In genomic region chr1:64248065-64248464, GRCh38 we compare ENCODE assay signal across 16 cellular contexts. TPM values are rescaled to one million over a fixed set of nuclear protein-coding genes. Genes with fewer than 3 reads are reported as not detected.
DNase-seq lines count a peak whose midpoint lies in the region; TF ChIP-seq lines count a peak whose summit lies in the region.
"Had no signal": no experiment of that assay in that cellular context is flagged by ENCODE, and none has a peak within 500 bp of the region (broad histone marks: within the 10 kb centered on the region; RNA-seq: fewer than 3 reads in every experiment).

No MANE protein-coding gene starts in this region.

- no peaks in the 10 kb centered on the region for H3K27me3 ChIP-seq in A673 (replicated peaks; ENCODE audit: insufficient read depth, low read depth, low read length, poor library complexity)
- H3K27me3 ChIP-seq: BLaER1 had no signal

- H3K4me1 Mint-ChIP-seq in glutamatergic neuron (ENCODE audit: low read depth, unreplicated experiment) (peaks cover 20% of the 10 kb centered on the region), immature natural killer cell (peaks cover 5 to 12% of the 10 kb centered on the region in 2 donors)
- H3K4me1 Mint-ChIP-seq in activated CD4-positive, alpha-beta memory T cell treated with anti-CD3 and anti-CD28 coated beads for 36 hours (ENCODE audit: low read depth) = peaks cover 18% of the 10 kb centered on the region

- H3K27ac Mint-ChIP-seq in glutamatergic neuron (ENCODE audit: unreplicated experiment) (no peak overlapping the region), immature natural killer cell (no peak overlapping the region)
- no peak overlapping the region for H3K27ac Mint-ChIP-seq in activated CD4-positive, alpha-beta memory T cell treated with anti-CD3 and anti-CD28 coated beads for 36 hours

- DNase-seq in A673 (ENCODE audit: low spot score) (peak; percentile 64), DMS 273 treated with DMSO at 0.1 percent for 48 hours (lab: John Stamatoyannopoulos, UW) (peak; percentile 60), NCI-H69 (lab: John Stamatoyannopoulos, UW) (peak; percentile 70), glutamatergic neuron (peak; percentile 33), 8988T (no peak), immature natural killer cell (no peak)
- no peak for DNase-seq in activated CD4-positive, alpha-beta memory T cell treated with anti-CD3 and anti-CD28 coated beads for 36 hours
- DNase-seq: CD8-positive, alpha-beta memory T cell; Kasumi-1; NCI-H1417 treated with DMSO at 0.1 percent for 48 hours; NCI-H510A; PC-3; SK-N-SH; T-helper 1 cell had no signal

- no peaks in the 10 kb centered on the region for H3K36me3 ChIP-seq in A673 (ENCODE audit: insufficient read depth, low read length, poor library complexity, severe bottlenecking)
- H3K36me3 ChIP-seq: BLaER1, HAP-1 had no signal

- POLR2A ChIA-PET in A673 (lab: Charles Lee; ENCODE audit: low non-redundant PET) = no interaction called here
- POLR2A ChIA-PET in activated CD4-positive, alpha-beta memory T cell treated with anti-CD3 and anti-CD28 coated beads for 36 hours (lab: Charles Lee) = no interaction called here

- H3K9me3 Mint-ChIP-seq in glutamatergic neuron (ENCODE audit: unreplicated experiment) (no peaks in the 10 kb centered on the region), immature natural killer cell (no peaks in the 10 kb centered on the region)
- H3K9me3 Mint-ChIP-seq in activated CD4-positive, alpha-beta memory T cell treated with anti-CD3 and anti-CD28 coated beads for 36 hours = no peaks in the 10 kb centered on the region

- no peak overlapping the region for H3K4me3 ChIP-seq in A673 (ENCODE audit: low read depth, low read length, poor library complexity, severe bottlenecking)
- H3K4me3 ChIP-seq: BLaER1, HAP-1 had no signal

- peak overlapping the region; percentile 47 for H3K4me3 Mint-ChIP-seq in glutamatergic neuron (ENCODE audit: unreplicated experiment)
- no peak overlapping the region for H3K4me3 Mint-ChIP-seq in activated CD4-positive, alpha-beta memory T cell treated with anti-CD3 and anti-CD28 coated beads for 36 hours
- H3K4me3 Mint-ChIP-seq in immature natural killer cell = no peak overlapping the region
- H3K4me3 Mint-ChIP-seq: CD8-positive, alpha-beta memory T cell had no signal

- intact Hi-C loops in A673 (cut with micrococcal nuclease; ENCODE audit: unreplicated experiment) = loop anchor here (5.0 to 10.0 kb wide), 2 partner anchors 691 to 1403 kb away; no protein-coding TSS in a partner anchor
- intact Hi-C loops in activated CD4-positive, alpha-beta memory T cell treated with anti-CD3 and anti-CD28 coated beads for 36 hours (cut with micrococcal nuclease) = loop anchor here (5.0 to 10.0 kb wide), 3 partner anchors 311 to 933 kb away; partner anchors contain the start of gene ROR1

- H3K4me1 ChIP-seq in A673 (ENCODE audit: insufficient read depth, low read length, poor library complexity, severe bottlenecking) = peaks cover 51% of the 10 kb centered on the region

- TF ChIP-seq CTCF in A673 (conservative IDR thresholded peaks at IDR 0.05; ENCODE audit: low read depth, low read length) (no peak), glutamatergic neuron (IDR thresholded peaks at IDR 0.05; ENCODE audit: partially characterized antibody, unreplicated experiment) (no peak)

- peaks cover 4% of the 10 kb centered on the region for H3K36me3 Mint-ChIP-seq in glutamatergic neuron (ENCODE audit: unreplicated experiment)
- no peaks in the 10 kb centered on the region for H3K36me3 Mint-ChIP-seq in activated CD4-positive, alpha-beta memory T cell treated with anti-CD3 and anti-CD28 coated beads for 36 hours
- H3K36me3 Mint-ChIP-seq in immature natural killer cell = no peaks in the 10 kb centered on the region

- CTCF ChIA-PET in A673 (lab: Charles Lee) = interaction anchor here (1.0 to 1.3 kb wide), 2 partner anchors 556 to 691 kb away, joined by 3 read pairs; no protein-coding TSS in a partner anchor
- CTCF ChIA-PET in activated CD4-positive, alpha-beta memory T cell treated with anti-CD3 and anti-CD28 coated beads for 36 hours (lab: Charles Lee) = interaction anchor here (0.8 to 4.1 kb wide), 4 partner anchors 556 to 673 kb away, joined by 3 to 28 read pairs (median 8); no protein-coding TSS in a partner anchor

- BruUV-seq in A673 (replicated peaks; lab: Mats Ljungman, UMichigan) = no TSS peak

- H3K27me3 Mint-ChIP-seq in glutamatergic neuron (ENCODE audit: unreplicated experiment) = peaks cover 3% of the 10 kb centered on the region
- H3K27me3 Mint-ChIP-seq in activated CD4-positive, alpha-beta memory T cell treated with anti-CD3 and anti-CD28 coated beads for 36 hours = peaks cover 15% of the 10 kb centered on the region
- H3K27me3 Mint-ChIP-seq in immature natural killer cell (ENCODE audit: low read depth in 3 of 3) = peaks cover 2 to 13% (median 5%) of the 10 kb centered on the region in 3 donors

- peak overlapping the region; percentile 52 for H3K27ac ChIP-seq in A673 (ENCODE audit: low read depth, low read length, poor library complexity, severe bottlenecking)
- H3K27ac ChIP-seq: BLaER1 had no signal

- no peaks in the 10 kb centered on the region for H3K9me3 ChIP-seq in A673 (ENCODE audit: low read depth, low read length, poor library complexity, severe bottlenecking)
- H3K9me3 ChIP-seq: HAP-1, SK-N-SH had no signal

RNA-seq across cellular contexts. Expression of gene UBE2U, which starts 44.6 kb away (rescaled TPM):
- total RNA-seq in A673 (2021) (not detected in 2 replicates), glutamatergic neuron (ENCODE audit: unreplicated experiment) (not detected)
- not detected for total RNA-seq in activated CD4-positive, alpha-beta memory T cell treated with anti-CD3 and anti-CD28 coated beads for 36 hours
- polyA plus RNA-seq in immature natural killer cell = not detected
- total RNA-seq: CD8-positive, alpha-beta memory T cell; PC-3 had no signal
- polyA plus RNA-seq: CD8-positive, alpha-beta memory T cell; SK-N-SH had no signal

Comparison
In these comparisons a context has a peak if more than half of its experiments do, and no peak if none do; other contexts are left out.
1. DNase-seq: peak in A673 (single experiment), DMS 273 treated with DMSO at 0.1 percent for 48 hours (single experiment), NCI-H69 (single experiment) and glutamatergic neuron (single experiment); none in activated CD4-positive, alpha-beta memory T cell treated with anti-CD3 and anti-CD28 coated beads for 36 hours (single experiment), 8988T (single experiment) and immature natural killer cell (0 of 3).